In the genomic region with DNA sequence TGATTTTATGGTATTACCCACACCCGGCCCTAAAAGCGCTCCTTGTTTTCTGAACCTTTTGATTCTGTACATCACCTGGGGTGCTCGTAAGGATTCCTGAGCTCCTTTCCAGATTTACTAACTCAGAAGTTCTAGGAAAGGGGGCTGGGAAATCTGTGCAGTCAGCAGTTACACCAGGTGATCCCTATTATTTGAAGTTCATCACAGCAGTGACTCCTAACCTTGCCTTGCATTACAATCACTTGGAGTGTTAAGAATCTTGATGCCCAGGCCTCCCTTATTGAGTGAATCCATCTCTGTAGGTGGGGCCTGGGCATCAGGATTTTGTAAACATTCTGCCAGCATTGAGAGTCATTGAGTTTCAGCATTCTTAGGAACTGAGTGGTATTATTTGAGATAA, we compare ENCODE assay signal across 30 cellular contexts. TPM values are rescaled to one million over a fixed set of nuclear protein-coding genes. Genes with fewer than 3 reads are reported as not detected.
"Had no signal": no experiment of that assay in that cellular context is flagged by ENCODE, and none has a peak within 500 bp of the region (broad histone marks: within the 10 kb centered on the region; RNA-seq: fewer than 3 reads in every experiment).

No MANE protein-coding gene starts in this region.

- H3K27me3 ChIP-seq: body of pancreas, ovary, thyroid gland, upper lobe of left lung, vagina had no signal

- H3K4me3 ChIP-seq: body of pancreas, esophagus squamous epithelium, ovary, prostate gland, smooth muscle cell, stomach, thyroid gland, upper lobe of left lung, vagina had no signal

- H3K27ac ChIP-seq: body of pancreas, epithelial cell of prostate, esophagus squamous epithelium, neutrophil, ovary, prostate gland, stomach, thyroid gland, upper lobe of left lung, vagina had no signal

- FAIRE-seq: colon, frontal cortex, kidney had no signal

- H3K4me1 ChIP-seq: body of pancreas, esophagus squamous epithelium, prostate gland, stomach, vagina had no signal

- H3K9me3 ChIP-seq: body of pancreas, esophagus squamous epithelium, neutrophil, prostate gland, stomach, thyroid gland, upper lobe of left lung, vagina had no signal

- ATAC-seq: activated naive CD8-positive, alpha-beta T cell treated with anti-CD3 and anti-CD28 coated beads, Interleukin-2, amount 50 U/mL, for 24 hours; body of pancreas; left colon; stimulated activated naive B cell treated with anti-CD40 and anti-IgM and Interleukin-4, amounts not matched to agents 10 μg/mL and 1 μg/mL and 100 μg/mL, for 72 hours had no signal

- H3K4me2 ChIP-seq: smooth muscle cell had no signal

- DNase-seq: activated CD4-positive, alpha-beta memory T cell treated with anti-CD3 and anti-CD28 coated beads for 36 hours; activated CD4-positive, alpha-beta T cell treated with anti-CD3 and anti-CD28 coated beads for 48 hours; activated CD8-positive, alpha-beta memory T cell treated with anti-CD3 and anti-CD28 coated beads, Interleukin-2, amount 50 U/mL, for 4 hours; activated effector memory CD4-positive, alpha-beta T cell treated with anti-CD3 and anti-CD28 coated beads, Interleukin-2, amount 50 U/mL, for 16 hours; activated naive CD8-positive, alpha-beta T cell treated with anti-CD3 and anti-CD28 coated beads, Interleukin-2, amount 50 U/mL, for 24 hours; activated T-cell treated with anti-CD3 and anti-CD28 coated beads, Interleukin-2, amount 50 U/mL, for 1 hour; body of pancreas; dermis blood vessel endothelial cell; effector CD4-positive, alpha-beta T cell; esophagus squamous epithelium; immature natural killer cell; kidney; left colon; naive B cell; nephron progenitor cell; ovary; retina; stimulated activated CD4-positive, alpha-beta T cell treated with anti-CD3 and anti-CD28 coated beads, Interleukin-1b, Interleukin-23, amount 100 ng/mL, for 48 hours; stimulated activated naive B cell treated with anti-CD40 and anti-IgM and Interleukin-4, amounts not matched to agents 10 μg/mL and 1 μg/mL and 100 μg/mL, for 72 hours; stomach; thyroid gland; upper lobe of left lung had no signal

- H3K36me3 ChIP-seq: esophagus squamous epithelium, neutrophil, ovary, prostate gland, stomach, thyroid gland, upper lobe of left lung, vagina had no signal

RNA-seq across cellular contexts. Expression of a gene that starts 44.7 kb away (rescaled TPM):
- total RNA-seq: activated CD8-positive, alpha-beta memory T cell treated with anti-CD3 and anti-CD28 coated beads for 36 hours had no signal
